In the genomic region with DNA sequence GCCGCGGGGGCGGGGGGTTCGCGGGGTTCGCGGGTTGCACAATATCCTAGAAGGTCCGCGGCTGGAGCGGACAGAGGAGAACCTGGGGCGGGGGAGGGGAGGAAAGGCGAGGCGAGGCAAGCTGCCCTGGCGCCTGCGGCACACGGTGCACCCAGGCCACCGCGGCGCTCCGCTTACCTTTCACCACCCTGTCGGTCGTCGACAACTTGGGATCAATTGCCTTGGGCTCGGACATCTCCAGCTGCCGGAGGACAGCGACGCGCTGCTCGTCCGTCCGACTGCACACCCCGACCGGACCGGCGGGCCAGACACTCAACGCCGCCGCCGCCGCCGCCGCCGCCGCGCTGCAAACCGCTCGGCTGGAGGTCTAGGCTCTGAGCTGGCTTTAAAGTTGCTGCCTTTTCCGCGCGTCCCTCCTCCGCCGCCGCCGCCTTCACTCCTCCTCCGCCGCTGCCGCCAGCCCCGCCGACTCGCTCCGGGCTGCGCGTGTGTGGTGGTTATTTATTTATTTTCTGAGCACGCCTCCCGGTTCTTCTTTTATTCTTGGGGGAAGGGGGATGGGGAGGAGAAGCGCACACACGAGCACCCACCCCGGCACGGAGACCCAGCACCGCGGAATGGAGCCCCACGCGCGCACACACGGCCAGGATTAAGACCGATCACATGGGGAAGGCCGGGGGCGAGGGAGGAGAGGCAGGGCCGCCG, we compare ENCODE assay signal across 8 cellular contexts. TPM values are rescaled to one million over a fixed set of nuclear protein-coding genes. Genes with fewer than 3 reads are reported as not detected.
DNase-seq lines count a peak whose midpoint lies in the region; ATAC-seq and TF ChIP-seq lines count a peak whose summit lies in the region.

No MANE protein-coding gene starts in this region.

- peaks cover 31% of the 10 kb centered on the region for H3K4me1 Mint-ChIP-seq in T-helper 2 cell treated with Interferon-gamma antibody and Interleukin-4, amounts not matched to agents 5 μg/mL and 100 μg/mL, for 36 hours (ENCODE audit: low read depth)
- H3K4me1 Mint-ChIP-seq in immature natural killer cell = peaks cover 41 to 55% of the 10 kb centered on the region in 2 donors

- WGBS in spleen, 5 donors = 0 to 1% (median 1%) methylated on average over 36 to 80 of the region's 80 CpGs

- H3K27me3 ChIP-seq in spleen (replicated peaks in 1 of 7) = no peaks in the 10 kb centered on the region

- peaks cover 10 to 63% (median 39%) of the 10 kb centered on the region in 6 donors for H3K4me1 ChIP-seq in spleen

- DNase-seq in ELF-1 (ENCODE audit: low read depth, low spot score) = peak; percentile 80
- peak; percentile 39 for DNase-seq in T-helper 2 cell treated with Interferon-gamma antibody and Interleukin-4, amounts not matched to agents 5 μg/mL and 100 μg/mL, for 36 hours (ENCODE audit: low spot score)
- peak; percentile 14 to 63 for DNase-seq in T47D (ENCODE audit: low read depth in 1 of 2, low spot score in 1 of 2)
- peak; percentile 50 to 72 (median 68) for DNase-seq in immature natural killer cell
- DNase-seq in spleen = peak; percentile 92
- no peak for DNase-seq in DMS79 (lab: John Stamatoyannopoulos, UW)

- peaks cover 50% of the 10 kb centered on the region for H3K27me3 Mint-ChIP-seq in T-helper 2 cell treated with Interferon-gamma antibody and Interleukin-4, amounts not matched to agents 5 μg/mL and 100 μg/mL, for 36 hours (ENCODE audit: low read depth)
- peaks cover 13 to 23% (median 19%) of the 10 kb centered on the region in 3 donors for H3K27me3 Mint-ChIP-seq in immature natural killer cell (ENCODE audit: low read depth in 3 of 3)

- H3K4me3 ChIP-seq in spleen = peak overlapping the region; percentile 66 to 95 (median 88)

- ATAC-seq in GM21737 (IDR thresholded peaks at IDR 0.05; ENCODE audit: unreplicated experiment) = peak; percentile 3

- H3K9me3 Mint-ChIP-seq in T-helper 2 cell treated with Interferon-gamma antibody and Interleukin-4, amounts not matched to agents 5 μg/mL and 100 μg/mL, for 36 hours = no peaks in the 10 kb centered on the region
- H3K9me3 Mint-ChIP-seq in immature natural killer cell = no peaks in the 10 kb centered on the region

- H3K9me3 ChIP-seq in KOPT-K1 (ENCODE audit: insufficient read depth, low read length, poor library complexity, severe bottlenecking) (no peaks in the 10 kb centered on the region), spleen (no peaks in the 10 kb centered on the region)

- H3K27ac Mint-ChIP-seq in T-helper 2 cell treated with Interferon-gamma antibody and Interleukin-4, amounts not matched to agents 5 μg/mL and 100 μg/mL, for 36 hours = peak overlapping the region; percentile 94
- H3K27ac Mint-ChIP-seq in immature natural killer cell = peak overlapping the region; percentile 91 to 96 (median 95)

- H3K36me3 Mint-ChIP-seq in T-helper 2 cell treated with Interferon-gamma antibody and Interleukin-4, amounts not matched to agents 5 μg/mL and 100 μg/mL, for 36 hours (ENCODE audit: low read depth) = peaks cover 5% of the 10 kb centered on the region
- no peaks in the 10 kb centered on the region for H3K36me3 Mint-ChIP-seq in immature natural killer cell

- in situ Hi-C loops in T47D (cut with HindIII; ENCODE audit: low pct_unique_long_range_greater_than_20kb, low sequenced_read_pairs) = no loop called here

- TF ChIP-seq CTCF in spleen (IDR thresholded peaks at IDR 0.05 in 8 of 11, conservative IDR thresholded peaks at IDR 0.05 in 3 of 11) = peak in 3 of 11 experiments; percentile 9 to 12 (median 9)

- no peak for TF ChIP-seq POLR2A in spleen (IDR thresholded peaks at IDR 0.05)

- H3K27ac ChIP-seq in KOPT-K1 (ENCODE audit: low read depth, low read length, poor library complexity, severe bottlenecking) (peak overlapping the region; percentile 71), spleen (peak overlapping the region; percentile 88 to 99 (median 98))

- H3K4me3 Mint-ChIP-seq in T-helper 2 cell treated with Interferon-gamma antibody and Interleukin-4, amounts not matched to agents 5 μg/mL and 100 μg/mL, for 36 hours = peak overlapping the region; percentile 95
- H3K4me3 Mint-ChIP-seq in immature natural killer cell = peak overlapping the region; percentile 95 to 98 (median 98)

- intact Hi-C loops in spleen (cut with DNase I; ENCODE audit: low total_unique reads) = loop anchor here (10.0 kb wide), 1 partner anchor 152 kb away; no protein-coding TSS in a partner anchor

- H3K36me3 ChIP-seq in KOPT-K1 (ENCODE audit: insufficient read depth, low read length) = no peaks in the 10 kb centered on the region
- H3K36me3 ChIP-seq in spleen = no peaks in the 10 kb centered on the region

RNA-seq across cellular contexts. Expression of a gene that starts 0.6 kb away (rescaled TPM):
- polyA plus RNA-seq in immature natural killer cell = 10 to 100 TPM in 2 of 3 donors, 1 to 10 TPM in 1; 9.4 to 13.6 (median 10.8) TPM
- total RNA-seq in spleen = 10 to 100 TPM; 36.0 to 50.0 (median 40.7) TPM
- polyA plus RNA-seq in spleen = 10 to 100 TPM; 15.5 to 19.0 (median 15.5) TPM
